In the genomic region with DNA sequence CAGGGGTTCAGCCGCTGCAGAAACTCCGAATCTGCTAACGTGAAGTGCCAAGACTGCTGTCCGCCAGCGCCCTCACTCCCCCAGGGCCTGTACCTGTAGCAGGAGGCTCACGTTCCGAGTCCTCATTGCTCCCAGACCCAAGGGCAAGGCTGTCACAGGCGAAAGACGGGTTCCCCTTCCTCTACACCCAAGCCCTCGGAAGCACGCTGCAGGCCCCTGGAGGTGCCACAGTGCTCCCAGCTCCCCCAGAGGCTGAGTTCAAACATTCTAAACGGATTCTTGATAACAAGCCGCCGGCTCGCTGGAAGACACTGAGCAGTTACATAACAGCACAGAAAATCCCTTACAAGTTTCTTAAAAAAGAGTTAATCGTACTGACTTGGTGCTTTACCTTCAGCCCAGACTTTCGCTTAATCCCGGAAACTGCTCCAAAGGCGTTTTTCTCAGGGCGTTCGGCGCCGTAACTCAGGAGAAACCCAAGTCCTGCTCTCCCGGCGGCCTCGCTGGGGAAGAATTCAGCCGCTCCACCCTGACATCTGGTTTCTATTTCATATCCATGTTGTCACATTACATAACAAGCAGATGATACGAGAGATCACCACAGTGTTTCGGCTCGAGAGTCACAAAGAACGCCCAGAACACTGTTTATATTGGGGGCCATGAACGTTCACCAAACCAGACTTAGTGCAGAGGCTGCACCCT, we compare ENCODE assay signal across 9 cellular contexts.
A peak's percentile ranks its signal among the peaks of the same experiment; 100 is the strongest.
DNase-seq lines count a peak whose midpoint lies in the region; ATAC-seq and TF ChIP-seq lines count a peak whose summit lies in the region.
"Had no signal": no experiment of that assay in that cellular context is flagged by ENCODE, and none has a peak within 500 bp of the region (broad histone marks: within the 10 kb centered on the region; RNA-seq: fewer than 3 reads in every experiment).

No MANE protein-coding gene starts in this region.

- intact Hi-C loops in colonic mucosa (cut with DNase I), result no loop called here

- no peak overlapping the region for H3K4me2 ChIP-seq in mesendoderm (ENCODE audit: low read length)

- H3K4me1 ChIP-seq in HUES6 (ENCODE audit: control insufficient read depth, insufficient read depth, low read length), result peaks cover 25% of the 10 kb centered on the region; the same call in 1 of the 2 replicates
- H3K4me1 ChIP-seq in colonic mucosa, result peaks cover 12% of the 10 kb centered on the region
- H3K4me1 ChIP-seq in subcutaneous abdominal adipose tissue (ENCODE audit: control insufficient read depth in 5 of 5, insufficient read depth in 5 of 5, low read length in 5 of 5), result peaks cover 17 to 81% (median 61%) of the 10 kb centered on the region in 5 donors
- peaks cover 2% of the 10 kb centered on the region for H3K4me1 ChIP-seq in mesendoderm (ENCODE audit: control insufficient read depth, low read depth, low read length)

- H3K36me3 ChIP-seq in HUES6 (ENCODE audit: control insufficient read depth, insufficient read depth, low read length), result peaks cover 3% of the 10 kb centered on the region; the same call in 1 of the 2 replicates
- no peaks in the 10 kb centered on the region for H3K36me3 ChIP-seq in colonic mucosa
- H3K36me3 ChIP-seq in subcutaneous abdominal adipose tissue (ENCODE audit: control insufficient read depth in 5 of 5, insufficient read depth in 5 of 5, low read length in 5 of 5), result no peaks in the 10 kb centered on the region
- H3K36me3 ChIP-seq in mesendoderm (ENCODE audit: control insufficient read depth, insufficient read depth, low read length), result no peaks in the 10 kb centered on the region
- H3K36me3 ChIP-seq: SJCRH30 had no signal

- no peak for DNase-seq in colonic mucosa
- peak; percentile 44 for DNase-seq in left lobe of liver (ENCODE audit: low spot score)
- no peak for DNase-seq in mesendoderm
- no peak for DNase-seq in NCI-H146 treated with DMSO at 0.1 percent for 48 hours (lab: John Stamatoyannopoulos, UW; ENCODE audit: unreplicated experiment)

- H2BK15ac ChIP-seq in mesendoderm (replicated peaks; ENCODE audit: low read depth), result no peak overlapping the region

- H4K8ac ChIP-seq in mesendoderm (ENCODE audit: low read depth, low read length), result no peak overlapping the region

- H3K27ac ChIP-seq in HUES6 (ENCODE audit: low read depth, low read length) (peak overlapping the region; percentile 18; the same call in 1 of the 2 replicates), colonic mucosa (peak overlapping the region; percentile 43), subcutaneous abdominal adipose tissue (ENCODE audit: low read depth, low read length) (peak overlapping the region; percentile 88), mesendoderm (ENCODE audit: low read depth, low read length) (no peak overlapping the region)
- H3K27ac ChIP-seq: SJCRH30 had no signal

- H2BK120ac ChIP-seq in mesendoderm (ENCODE audit: low read depth, low read length), result no peak overlapping the region

- H3K23ac ChIP-seq in mesendoderm (ENCODE audit: low read length), result no peak overlapping the region

- ATAC-seq in left lobe of liver (peak; percentile 12), GM18511 (IDR thresholded peaks at IDR 0.05; ENCODE audit: unreplicated experiment) (no peak), GM19351 (IDR thresholded peaks at IDR 0.05; ENCODE audit: unreplicated experiment) (no peak)

- peak overlapping the region; percentile 11 for H3K9ac ChIP-seq in HUES6 (ENCODE audit: low read length)
- peak overlapping the region; percentile 17 to 51 for H3K9ac ChIP-seq in colonic mucosa (ENCODE audit: low read depth in 2 of 2, low read length in 2 of 2)
- H3K9ac ChIP-seq in subcutaneous abdominal adipose tissue (ENCODE audit: low read length in 5 of 5), result peak overlapping the region; percentile 63 to 82 (median 72)
- H3K9ac ChIP-seq in mesendoderm (ENCODE audit: low read length), result no peak overlapping the region

- H3K27me3 ChIP-seq in HUES6 (ENCODE audit: control insufficient read depth, insufficient read depth, low read length), result no peaks in the 10 kb centered on the region
- no peaks in the 10 kb centered on the region for H3K27me3 ChIP-seq in colonic mucosa
- H3K27me3 ChIP-seq in subcutaneous abdominal adipose tissue (ENCODE audit: control insufficient read depth in 5 of 5, insufficient read depth in 4 of 5, low read length in 5 of 5), result no peaks in the 10 kb centered on the region
- H3K27me3 ChIP-seq in mesendoderm (ENCODE audit: insufficient read depth, low read length, poor library complexity), result no peaks in the 10 kb centered on the region
- H3K27me3 ChIP-seq: SJCRH30 had no signal

- H3K79me1 ChIP-seq in mesendoderm (ENCODE audit: low read length), result peaks cover 24% of the 10 kb centered on the region

- no peak overlapping the region for H3K56ac ChIP-seq in mesendoderm (ENCODE audit: low read length)

- no peak overlapping the region for H2BK5ac ChIP-seq in mesendoderm (ENCODE audit: low read length)

- H3K4me3 ChIP-seq in HUES6 (ENCODE audit: low read depth, low read length) (no peak overlapping the region), colonic mucosa (peak overlapping the region; percentile 10), subcutaneous abdominal adipose tissue (ENCODE audit: low read depth in 1 of 5, low read length in 5 of 5) (peak overlapping the region; percentile 67 to 82 (median 69)), mesendoderm (ENCODE audit: low read length) (no peak overlapping the region)
- H3K4me3 ChIP-seq: SJCRH30 had no signal

- WGBS in mesendoderm (ENCODE audit: extremely low coverage, insufficient coverage, low lambda C conversion rate), result no CpG with 5 or more reads among the region's 32 CpGs

- H3K9me3 ChIP-seq in HUES6 (ENCODE audit: control insufficient read depth, insufficient read depth, low read depth, low read length), result no peaks in the 10 kb centered on the region
- no peaks in the 10 kb centered on the region for H3K9me3 ChIP-seq in colonic mucosa
- H3K9me3 ChIP-seq in subcutaneous abdominal adipose tissue (ENCODE audit: control insufficient read depth in 5 of 5, low read length in 5 of 5), result no peaks in the 10 kb centered on the region
- H3K9me3 ChIP-seq: SJCRH30 had no signal

- H3K18ac ChIP-seq in mesendoderm (ENCODE audit: low read length), result no peak overlapping the region

- no peak overlapping the region for H4K5ac ChIP-seq in mesendoderm (ENCODE audit: low read length)

- peaks cover 16% of the 10 kb centered on the region for H3K79me2 ChIP-seq in mesendoderm (ENCODE audit: control insufficient read depth, insufficient read depth, low read length)

- H2AK5ac ChIP-seq in mesendoderm (ENCODE audit: low read length), result no peak overlapping the region

- TF ChIP-seq CTCF in colonic mucosa (IDR thresholded peaks at IDR 0.05), result no peak

- H3K4ac ChIP-seq in mesendoderm (ENCODE audit: low read depth, low read length), result no peak overlapping the region

Comparison
In these comparisons a context has a peak if more than half of its experiments do, and no peak if none do; other contexts are left out.
1. H3K4me3 ChIP-seq: peak in colonic mucosa (single experiment) and subcutaneous abdominal adipose tissue (5 of 5); none in HUES6 (single experiment) and mesendoderm (single experiment).